8 cellular contexts compared by ENCODE assay signal in genomic region chr3:149581681-149582349, GRCh38.
DNase-seq lines count a peak whose midpoint lies in the region; ATAC-seq and TF ChIP-seq lines count a peak whose summit lies in the region.

No MANE protein-coding gene starts in this region.

- peaks cover 4% of the 10 kb centered on the region for H3K4me1 ChIP-seq in mucosa of descending colon (ENCODE audit: low read depth)

- ATAC-seq in mucosa of descending colon: peak; percentile 46
- no peak for ATAC-seq in GM18870 (IDR thresholded peaks at IDR 0.05; ENCODE audit: unreplicated experiment)

- peak overlapping the region in 6 of 59 donors; percentile 1 to 56 (median 15) for H3K27ac ChIP-seq in dorsolateral prefrontal cortex

- H3K4me3 ChIP-seq in BJ (ENCODE audit: low read depth, low read length): no peak overlapping the region
- H3K4me3 ChIP-seq in dorsolateral prefrontal cortex: no peak overlapping the region
- no peak overlapping the region for H3K4me3 ChIP-seq in mucosa of descending colon

- CTCF ChIA-PET in BJ (lab: Yijun Ruan, JAX): interaction anchor here (0.9 to 1.8 kb wide), 3 partner anchors 9 to 25 kb away, joined by 3 to 5 read pairs (median 3); no protein-coding TSS in a partner anchor

- TF ChIP-seq CTCF in BJ (IDR thresholded peaks at IDR 0.05; ENCODE audit: insufficient read depth, low read depth, low read length) (no peak), dorsolateral prefrontal cortex (IDR thresholded peaks at IDR 0.05 in 54 of 56, conservative IDR thresholded peaks at IDR 0.05 in 2 of 56; ENCODE audit: low read depth in 1 of 56, partially characterized antibody in 56 of 56) (no peak), mucosa of descending colon (IDR thresholded peaks at IDR 0.05) (no peak)

- intact Hi-C loops in dorsolateral prefrontal cortex (cut with DNase I) (no loop called here), mucosa of descending colon (cut with DNase I, micrococcal nuclease) (no loop called here)

- POLR2A ChIA-PET in BJ (lab: Charles Lee): no interaction called here

- H3K36me3 ChIP-seq in BJ (ENCODE audit: control insufficient read depth, insufficient read depth, low read length): no peaks in the 10 kb centered on the region
- H3K36me3 ChIP-seq in mucosa of descending colon (ENCODE audit: low read depth): no peaks in the 10 kb centered on the region

- DNase-seq in BJ (ENCODE audit: low read depth) (peak; percentile 46), LoVo (ENCODE audit: low spot score) (peak; percentile 69), dorsolateral prefrontal cortex (peak in 6 of 10 donors; percentile 5 to 63 (median 34)), mucosa of descending colon (no peak), NCI-H748 (lab: John Stamatoyannopoulos, UW; ENCODE audit: unreplicated experiment) (no peak), COR-L47 (lab: John Stamatoyannopoulos, UW) (no peak), NCI-H748 treated with DMSO at 0.1 percent for 48 hours (lab: John Stamatoyannopoulos, UW) (no peak)

- no peaks in the 10 kb centered on the region for H3K27me3 ChIP-seq in BJ (ENCODE audit: control insufficient read depth, insufficient read depth, low read length)
- H3K27me3 ChIP-seq in dorsolateral prefrontal cortex: no peaks in the 10 kb centered on the region

- H3K9me3 ChIP-seq in mucosa of descending colon: no peaks in the 10 kb centered on the region

Comparison
In these comparisons a context has a peak if more than half of its experiments do, and no peak if none do; other contexts are left out.
1. DNase-seq: peak in BJ (single experiment), LoVo (single experiment) and dorsolateral prefrontal cortex (6 of 10); none in mucosa of descending colon (0 of 3), NCI-H748 (single experiment), COR-L47 (single experiment) and NCI-H748 treated with DMSO at 0.1 percent for 48 hours (single experiment).